ENCODE assay signal across 21 cellular contexts in the genomic region with DNA sequence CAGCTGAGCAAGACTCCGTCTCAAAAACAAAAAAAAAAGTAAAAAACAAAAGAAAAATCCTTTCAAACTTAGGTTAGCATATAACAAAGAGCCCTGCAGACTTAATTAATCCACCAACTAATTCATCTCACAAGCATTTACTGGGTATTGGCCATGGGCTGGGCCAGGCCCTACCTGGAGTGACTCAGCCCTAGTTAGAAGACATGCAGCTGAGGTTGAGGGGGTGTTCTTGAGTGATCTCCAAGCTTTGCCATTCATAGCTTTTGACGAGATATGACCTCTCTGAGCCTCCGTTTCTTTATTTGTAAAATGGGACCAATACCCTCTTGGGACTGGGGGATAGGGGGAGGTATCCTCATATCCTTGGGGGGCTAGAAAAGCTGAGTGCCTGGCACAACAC. TPM values are rescaled to one million over a fixed set of nuclear protein-coding genes. Genes with fewer than 3 reads are reported as not detected.
A peak's percentile ranks its signal among the peaks of the same experiment; 100 is the strongest.
DNase-seq lines count a peak whose midpoint lies in the region; ATAC-seq and TF ChIP-seq lines count a peak whose summit lies in the region.
"Had no signal": no experiment of that assay in that cellular context is flagged by ENCODE, and none has a peak within 500 bp of the region (broad histone marks: within the 10 kb centered on the region; RNA-seq: fewer than 3 reads in every experiment).

No MANE protein-coding gene starts in this region.

- peak; percentile 55 for DNase-seq in activated CD4-positive, alpha-beta T cell treated with anti-CD3 and anti-CD28 coated beads, Interleukin-2, amount 10 ng/mL, durations not matched to agents 24 days and 14 days
- no peak for DNase-seq in activated CD4-positive, alpha-beta T cell treated with anti-CD3 and anti-CD28 coated beads for 48 hours
- no peak for DNase-seq in CD4-positive, alpha-beta T cell
- no peak for DNase-seq in naive thymus-derived CD8-positive, alpha-beta T cell
- no peak for DNase-seq in central memory CD4-positive, alpha-beta T cell
- DNase-seq: activated B cell treated with CpG ODN at 0.5 μM for 24 hours; BE2C; effector CD8-positive, alpha-beta T cell; GM23248; Karpas-422; NCI-H1694; NCI-H226; NCI-H774; psoas muscle; stimulated activated CD4-positive, alpha-beta T cell treated with anti-CD3 and anti-CD28 coated beads, Interleukin-1b, Interleukin-23, amount 100 ng/mL, for 48 hours; thyroid gland had no signal

- CTCF ChIA-PET in CD4-positive, alpha-beta T cell (lab: Charles Lee): interaction anchor here (0.7 kb wide), 1 partner anchor 117 kb away, joined by 3 read pairs; no protein-coding TSS in a partner anchor

- H3K27me3 Mint-ChIP-seq in activated CD4-positive, alpha-beta T cell treated with anti-CD3 and anti-CD28 coated beads, Interleukin-2, amount 10 ng/mL, durations not matched to agents 24 days and 14 days: no peaks in the 10 kb centered on the region
- no peaks in the 10 kb centered on the region for H3K27me3 Mint-ChIP-seq in CD4-positive, alpha-beta T cell
- H3K27me3 Mint-ChIP-seq in activated naive CD4-positive, alpha-beta T cell treated with anti-CD3 and anti-CD28 coated beads, Interleukin-2, amount 50 U/mL, for 24 hours: no peaks in the 10 kb centered on the region
- no peaks in the 10 kb centered on the region for H3K27me3 Mint-ChIP-seq in naive thymus-derived CD8-positive, alpha-beta T cell
- H3K27me3 Mint-ChIP-seq: activated B cell treated with CpG ODN at 0.5 μM for 24 hours had no signal

- intact Hi-C loops in activated CD4-positive, alpha-beta T cell treated with anti-CD3 and anti-CD28 coated beads, Interleukin-2, amount 10 ng/mL, durations not matched to agents 24 days and 14 days (cut with micrococcal nuclease): no loop called here
- intact Hi-C loops in CD4-positive, alpha-beta T cell (cut with DNase I, micrococcal nuclease): loop anchor here (10.0 kb wide), 2 partner anchors 410 to 490 kb away; partner anchors contain the start of genes CIAO2A (in 2 of the 2) and SNX1 (in 2 of the 2)

- ATAC-seq in CD4-positive, alpha-beta T cell (ENCODE audit: poor library complexity): no peak
- no peak for ATAC-seq in naive thymus-derived CD8-positive, alpha-beta T cell
- ATAC-seq in HG03159 (IDR thresholded peaks at IDR 0.05; ENCODE audit: unreplicated experiment) (no peak), HG03135 (IDR thresholded peaks at IDR 0.05; ENCODE audit: unreplicated experiment) (no peak)
- ATAC-seq: gastroesophageal sphincter, psoas muscle had no signal

- POLR2A ChIA-PET in CD4-positive, alpha-beta T cell (lab: Charles Lee): interaction anchor here (0.6 to 1.2 kb wide), 3 partner anchors 99 to 173 kb away, joined by 3 to 4 read pairs (median 3); no protein-coding TSS in a partner anchor
- POLR2A ChIA-PET in naive thymus-derived CD8-positive, alpha-beta T cell (lab: Charles Lee): interaction anchor here (0.8 to 2.7 kb wide), 4 partner anchors 22 to 138 kb away, joined by 3 to 6 read pairs (median 4); partner anchors contain the start of gene USP3

- H3K9me3 ChIP-seq in CD4-positive, alpha-beta T cell (ENCODE audit: control insufficient read depth, low read length): no peaks in the 10 kb centered on the region
- H3K9me3 ChIP-seq: BE2C, gastroesophageal sphincter, neutrophil, psoas muscle, thyroid gland had no signal

- H3K27ac Mint-ChIP-seq in activated CD4-positive, alpha-beta T cell treated with anti-CD3 and anti-CD28 coated beads, Interleukin-2, amount 10 ng/mL, durations not matched to agents 24 days and 14 days: peak overlapping the region; percentile 81
- peak overlapping the region; percentile 86 for H3K27ac Mint-ChIP-seq in CD4-positive, alpha-beta T cell
- peak overlapping the region; percentile 94 for H3K27ac Mint-ChIP-seq in activated naive CD4-positive, alpha-beta T cell treated with anti-CD3 and anti-CD28 coated beads, Interleukin-2, amount 50 U/mL, for 24 hours
- peak overlapping the region; percentile 4 to 96 (median 84) for H3K27ac Mint-ChIP-seq in naive thymus-derived CD8-positive, alpha-beta T cell

- no peak overlapping the region for H3K27ac ChIP-seq in CD4-positive, alpha-beta T cell (ENCODE audit: low read depth, low read length)
- H3K27ac ChIP-seq: GM23248, neutrophil, psoas muscle, thyroid gland had no signal

- no peak for TF ChIP-seq CTCF in CD4-positive, alpha-beta T cell (IDR thresholded peaks at IDR 0.05)

- no peaks in the 10 kb centered on the region for H3K27me3 ChIP-seq in CD4-positive, alpha-beta T cell (ENCODE audit: control insufficient read depth, insufficient read depth, low read length)
- H3K27me3 ChIP-seq: BE2C, gastroesophageal sphincter, thyroid gland had no signal

- peak overlapping the region; percentile 12 for H3K4me3 Mint-ChIP-seq in activated CD4-positive, alpha-beta T cell treated with anti-CD3 and anti-CD28 coated beads, Interleukin-2, amount 10 ng/mL, durations not matched to agents 24 days and 14 days
- peak overlapping the region; percentile 34 for H3K4me3 Mint-ChIP-seq in CD4-positive, alpha-beta T cell
- H3K4me3 Mint-ChIP-seq in activated naive CD4-positive, alpha-beta T cell treated with anti-CD3 and anti-CD28 coated beads, Interleukin-2, amount 50 U/mL, for 24 hours: no peak overlapping the region
- H3K4me3 Mint-ChIP-seq in naive thymus-derived CD8-positive, alpha-beta T cell: peak overlapping the region in 8 of 10 donors; percentile 20 to 64 (median 48)
- H3K4me3 Mint-ChIP-seq: activated B cell treated with CpG ODN at 0.5 μM for 24 hours had no signal

- H3K9me3 Mint-ChIP-seq in activated CD4-positive, alpha-beta T cell treated with anti-CD3 and anti-CD28 coated beads, Interleukin-2, amount 10 ng/mL, durations not matched to agents 24 days and 14 days: no peaks in the 10 kb centered on the region
- H3K9me3 Mint-ChIP-seq in CD4-positive, alpha-beta T cell: no peaks in the 10 kb centered on the region
- no peaks in the 10 kb centered on the region for H3K9me3 Mint-ChIP-seq in activated naive CD4-positive, alpha-beta T cell treated with anti-CD3 and anti-CD28 coated beads, Interleukin-2, amount 50 U/mL, for 24 hours
- H3K9me3 Mint-ChIP-seq in naive thymus-derived CD8-positive, alpha-beta T cell: no peaks in the 10 kb centered on the region
- H3K9me3 Mint-ChIP-seq: activated B cell treated with CpG ODN at 0.5 μM for 24 hours had no signal

- H3K4me1 Mint-ChIP-seq in activated CD4-positive, alpha-beta T cell treated with anti-CD3 and anti-CD28 coated beads, Interleukin-2, amount 10 ng/mL, durations not matched to agents 24 days and 14 days: peaks cover 38% of the 10 kb centered on the region
- H3K4me1 Mint-ChIP-seq in CD4-positive, alpha-beta T cell (ENCODE audit: low read depth): peaks cover 61% of the 10 kb centered on the region
- peaks cover 50% of the 10 kb centered on the region for H3K4me1 Mint-ChIP-seq in activated naive CD4-positive, alpha-beta T cell treated with anti-CD3 and anti-CD28 coated beads, Interleukin-2, amount 50 U/mL, for 24 hours
- peaks cover 23 to 56% (median 48%) of the 10 kb centered on the region in 4 donors for H3K4me1 Mint-ChIP-seq in naive thymus-derived CD8-positive, alpha-beta T cell

- peaks cover 17% of the 10 kb centered on the region for H3K36me3 Mint-ChIP-seq in activated CD4-positive, alpha-beta T cell treated with anti-CD3 and anti-CD28 coated beads, Interleukin-2, amount 10 ng/mL, durations not matched to agents 24 days and 14 days (ENCODE audit: low read depth)
- peaks cover 51% of the 10 kb centered on the region for H3K36me3 Mint-ChIP-seq in CD4-positive, alpha-beta T cell (ENCODE audit: low read depth)
- H3K36me3 Mint-ChIP-seq in activated naive CD4-positive, alpha-beta T cell treated with anti-CD3 and anti-CD28 coated beads, Interleukin-2, amount 50 U/mL, for 24 hours: peaks cover 5% of the 10 kb centered on the region
- peaks cover 0 to 24% (median 4%) of the 10 kb centered on the region in 3 donors for H3K36me3 Mint-ChIP-seq in naive thymus-derived CD8-positive, alpha-beta T cell

RNA-seq across cellular contexts. Expression of gene FBXL22, which starts 7.8 kb away (rescaled TPM):
- 0.80 and 1.3 TPM in 2 replicates for total RNA-seq in activated CD4-positive, alpha-beta T cell treated with anti-CD3 and anti-CD28 coated beads, Interleukin-2, amount 10 ng/mL, durations not matched to agents 24 days and 14 days
- 1 to 10 TPM in 1 of 2 experiments, under 1 TPM in 1; 0.66 to 1.6 TPM for total RNA-seq in CD4-positive, alpha-beta T cell
- 1 to 10 TPM; 2.1 to 2.7 TPM for total RNA-seq in naive thymus-derived CD8-positive, alpha-beta T cell
- polyA plus RNA-seq in naive thymus-derived CD8-positive, alpha-beta T cell: 1 to 10 TPM; 1.5 to 2.0 (median 1.6) TPM
